9 cellular contexts compared by ENCODE assay signal in the genomic region with DNA sequence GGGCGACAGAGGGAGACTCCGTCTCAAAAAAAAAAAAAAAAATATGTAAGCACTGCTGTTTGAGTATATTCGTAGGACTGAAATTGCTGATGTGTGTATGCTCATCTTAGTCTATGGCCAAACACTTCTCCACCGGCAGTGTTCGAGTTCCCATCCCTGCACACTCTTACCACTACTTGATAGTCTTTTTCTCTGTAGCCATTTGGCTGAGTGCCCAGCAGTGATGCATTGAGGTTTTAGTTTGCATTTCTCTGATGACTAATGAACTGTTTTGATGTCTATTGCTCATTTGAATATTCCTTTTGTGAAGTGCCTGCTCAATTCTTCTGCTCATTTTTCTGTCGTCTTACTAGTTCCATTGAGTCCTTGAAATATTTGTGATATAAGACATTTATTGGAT. TPM values are rescaled to one million over a fixed set of nuclear protein-coding genes. Genes with fewer than 3 reads are reported as not detected.
DNase-seq lines count a peak whose midpoint lies in the region; ATAC-seq and TF ChIP-seq lines count a peak whose summit lies in the region.
"Had no signal": no experiment of that assay in that cellular context is flagged by ENCODE, and none has a peak within 500 bp of the region (broad histone marks: within the 10 kb centered on the region; RNA-seq: fewer than 3 reads in every experiment).

No MANE protein-coding gene starts in this region.

- DNase-seq in AG04450 (ENCODE audit: low read depth, low spot score) (peak; percentile 85), NOMO-1 treated with DMSO at 0.1 percent for 48 hours (lab: John Stamatoyannopoulos, UW; ENCODE audit: unreplicated experiment) (peak; percentile 56), activated T-cell treated with anti-CD3 and anti-CD28 coated beads for 24 hours (ENCODE audit: low read depth) (peak; percentile 83), fibroblast of pulmonary artery (ENCODE audit: low read depth) (peak; percentile 94), islet precursor cell (no peak)
- DNase-seq in stimulated activated CD4-positive, alpha-beta T cell treated with anti-CD3 and anti-CD28 coated beads, Interleukin-4, amount 100 ng/mL, for 24 hours: peak; percentile 92

- no peak overlapping the region for H3K4me3 ChIP-seq in AG04450 (ENCODE audit: low read depth, low read length)
- no peak overlapping the region for H3K4me3 ChIP-seq in fibroblast of pulmonary artery (replicated peaks; ENCODE audit: low read depth, low read length)

- no peaks in the 10 kb centered on the region for H3K27me3 ChIP-seq in AG04450 (ENCODE audit: control insufficient read depth, insufficient read depth, low read length)

- CTCF ChIA-PET in AG04450 (lab: Charles Lee): interaction anchor here (0.7 kb wide), 2 partner anchors 196 to 1518 kb away, joined by 5 to 6 read pairs; no protein-coding TSS in a partner anchor

- no peaks in the 10 kb centered on the region for H3K9me3 ChIP-seq in AG04450 (ENCODE audit: control insufficient read depth, insufficient read depth, low read length)
- H3K9me3 ChIP-seq: psoas muscle had no signal

- TF ChIP-seq CTCF in AG04450 (IDR thresholded peaks at IDR 0.05; ENCODE audit: low read depth, low read length) (no peak), fibroblast of pulmonary artery (IDR thresholded peaks at IDR 0.05; ENCODE audit: low read length, missing control alignments) (no peak)

- H3K27ac ChIP-seq in AG04450 (ENCODE audit: low read depth, low read length): no peak overlapping the region

- ATAC-seq in GM18520 (IDR thresholded peaks at IDR 0.05; ENCODE audit: unreplicated experiment): peak; percentile 66
- peak; percentile 43 for ATAC-seq in HG03175 (IDR thresholded peaks at IDR 0.05; ENCODE audit: unreplicated experiment)

- POLR2A ChIA-PET in AG04450 (lab: Yijun Ruan, JAX): no interaction called here

RNA-seq across cellular contexts. Expression of a gene that starts 1.9 kb away (rescaled TPM):
- polyA plus RNA-seq in AG04450 (2011; rRNA removed): 4.9 and 8.0 TPM in 2 replicates
- polyA minus RNA-seq in AG04450 (2011; rRNA and poly(A)+ RNA removed): 8.8 and 12.9 TPM in 2 replicates

RNA-seq across cellular contexts. Expression of a gene that starts 15.9 kb away (rescaled TPM):
- polyA plus RNA-seq in AG04450 (2011; rRNA removed): 10.2 and 12.0 TPM in 2 replicates
- polyA minus RNA-seq in AG04450 (2011; rRNA and poly(A)+ RNA removed): 8.6 and 9.0 TPM in 2 replicates

RNA-seq across cellular contexts. Expression of a gene that starts 16.1 kb away (rescaled TPM):
- 124 and 132 TPM in 2 replicates for polyA plus RNA-seq in AG04450 (2011; rRNA removed)
- 120 and 135 TPM in 2 replicates for polyA minus RNA-seq in AG04450 (2011; rRNA and poly(A)+ RNA removed)

RNA-seq across cellular contexts. Expression of a gene that starts 19.0 kb away (rescaled TPM):
- polyA plus RNA-seq in AG04450 (2011; rRNA removed): 20.4 and 24.3 TPM in 2 replicates
- polyA minus RNA-seq in AG04450 (2011; rRNA and poly(A)+ RNA removed): 13.2 and 13.9 TPM in 2 replicates
